8 cellular contexts compared by ENCODE assay signal in genomic region chr11:77589181-77589520, GRCh38. TPM values are rescaled to one million over a fixed set of nuclear protein-coding genes. Genes with fewer than 3 reads are reported as not detected.
DNase-seq lines count a peak whose midpoint lies in the region; ATAC-seq, FAIRE-seq and TF ChIP-seq lines count a peak whose summit lies in the region.

No MANE protein-coding gene starts in this region.

- peaks cover 17% of the 10 kb centered on the region for H3K4me1 Mint-ChIP-seq in activated naive CD8-positive, alpha-beta T cell (ENCODE audit: low read depth)

- no peaks in the 10 kb centered on the region for H3K9me3 ChIP-seq in keratinocyte (ENCODE audit: control insufficient read depth, low read depth, low read length)

- FAIRE-seq in keratinocyte (lab: Jason Lieb, UNC) = no peak

- H3K27me3 ChIP-seq in keratinocyte (ENCODE audit: control insufficient read depth, extremely low read depth, insufficient read depth, low read length) = no peaks in the 10 kb centered on the region

- no peak for TF ChIP-seq CTCF in keratinocyte (optimal IDR thresholded peaks at IDR 0.05 in 1 of 3, IDR thresholded peaks at IDR 0.05 in 1 of 3, conservative IDR thresholded peaks at IDR 0.05 in 1 of 3; ENCODE audit: extremely low read depth in 1 of 3, insufficient read depth in 2 of 3, low read length in 3 of 3)

- H3K4me3 Mint-ChIP-seq in activated naive CD8-positive, alpha-beta T cell = peak overlapping the region; percentile 89

- no peaks in the 10 kb centered on the region for H3K9me3 Mint-ChIP-seq in activated naive CD8-positive, alpha-beta T cell (ENCODE audit: low read depth)

- H2AFZ ChIP-seq in keratinocyte (ENCODE audit: control insufficient read depth, low read length) = peak overlapping the region; percentile 92

- DNase-seq in keratinocyte (ENCODE audit: low read depth, low spot score) (no peak), HUDEP-2 (lab: John Stamatoyannopoulos, UW; ENCODE audit: unreplicated experiment in 76 of 76) (no peak), LoVo (ENCODE audit: low spot score) (no peak)
- no peak for DNase-seq in stimulated activated CD4-positive, alpha-beta T cell treated with anti-CD3 and anti-CD28 coated beads, Interleukin-4, amount 100 ng/mL, for 1 hour

- no peaks in the 10 kb centered on the region for H3K36me3 Mint-ChIP-seq in activated naive CD8-positive, alpha-beta T cell

- H3K79me2 ChIP-seq in keratinocyte (ENCODE audit: control insufficient read depth, insufficient read depth, low read length) = no peaks in the 10 kb centered on the region

- H3K4me1 ChIP-seq in keratinocyte (ENCODE audit: control insufficient read depth, extremely low read depth, insufficient read depth, low read length) = peaks cover 15% of the 10 kb centered on the region

- peak overlapping the region; percentile 52 for H3K27ac ChIP-seq in keratinocyte (ENCODE audit: control insufficient read depth, insufficient read depth, low read length)
- H3K27ac ChIP-seq in temporal lobe (ENCODE audit: low read depth, low read length) = peak overlapping the region; percentile 38

- no peaks in the 10 kb centered on the region for H3K36me3 ChIP-seq in keratinocyte (ENCODE audit: control insufficient read depth in 2 of 2, extremely low read depth in 1 of 2, insufficient read depth in 2 of 2, low read length in 2 of 2)

- peak overlapping the region; percentile 94 for H3K4me2 ChIP-seq in keratinocyte (ENCODE audit: control insufficient read depth, extremely low read depth, insufficient read depth, low read depth, low read length)

- H3K9ac ChIP-seq in keratinocyte (ENCODE audit: control insufficient read depth, extremely low read depth, insufficient read depth, low read length) = peak overlapping the region; percentile 66

- H3K27ac Mint-ChIP-seq in activated naive CD8-positive, alpha-beta T cell = no peak overlapping the region

- ATAC-seq in GM19324 (IDR thresholded peaks at IDR 0.05; ENCODE audit: low FRiP score, unreplicated experiment) = peak; percentile 24
- ATAC-seq in HG03064 (IDR thresholded peaks at IDR 0.05; ENCODE audit: low read depth, unreplicated experiment) = peak; percentile 10

- peaks cover 4% of the 10 kb centered on the region for H3K27me3 Mint-ChIP-seq in activated naive CD8-positive, alpha-beta T cell

- H4K20me1 ChIP-seq in keratinocyte (ENCODE audit: control insufficient read depth, extremely low read depth, insufficient read depth, low read length) = no peaks in the 10 kb centered on the region

- no peaks in the 10 kb centered on the region for H3K9me1 ChIP-seq in keratinocyte (ENCODE audit: control insufficient read depth, extremely low read depth, insufficient read depth, low read length)

- peak overlapping the region; percentile 39 to 80 (median 68) for H3K4me3 ChIP-seq in keratinocyte (ENCODE audit: control insufficient read depth in 2 of 3, extremely low read depth in 1 of 3, insufficient read depth in 2 of 3, low read depth in 1 of 3, low read length in 3 of 3)

- dilution Hi-C loops in keratinocyte (cut with MboI; ENCODE audit: extremely low pct_ligation_motif_present, low sequenced_read_pairs) = no loop called here

RNA-seq across cellular contexts. Expression of gene AQP11, which starts 0.6 kb away (rescaled TPM):
- 0.12 to 0.18 TPM (median 0.16 TPM) in 3 replicates for polyA plus RNA-seq in keratinocyte
- polyA plus RNA-seq in keratinocyte (2011; ENCODE audit: low read depth) = not detected
- polyA plus RNA-seq in keratinocyte (2011; cell fraction: cytosol; rRNA removed) = 0.07 and 0.10 TPM in 2 replicates
- polyA plus RNA-seq in keratinocyte (2011; cell fraction: nucleus; rRNA removed) = 0.09 and 0.37 TPM in 2 replicates
- 0.18 and 0.49 TPM in 2 replicates for polyA plus RNA-seq in keratinocyte (2012; ENCODE audit: low replicate concordance)
- 0.13 to 0.36 TPM in 2 of 3 replicates, not detected in the other for polyA minus RNA-seq in keratinocyte
- polyA minus RNA-seq in keratinocyte (2011; cell fraction: cytosol; rRNA and poly(A)+ RNA removed) = not detected
- not detected in 2 replicates for polyA minus RNA-seq in keratinocyte (2011; cell fraction: nucleus; rRNA and poly(A)+ RNA removed)
- 4.7 TPM for total RNA-seq in temporal lobe

RNA-seq across cellular contexts. Expression of gene CLNS1A, which starts 48.4 kb away (rescaled TPM):
- 124 to 208 TPM (median 138 TPM) in 3 replicates for polyA plus RNA-seq in keratinocyte
- polyA plus RNA-seq in keratinocyte (2011; ENCODE audit: low read depth) = 285 TPM
- 138 and 219 TPM in 2 replicates for polyA plus RNA-seq in keratinocyte (2011; cell fraction: cytosol; rRNA removed)
- polyA plus RNA-seq in keratinocyte (2011; cell fraction: nucleus; rRNA removed) = 87.1 and 100 TPM in 2 replicates
- polyA plus RNA-seq in keratinocyte (2012; ENCODE audit: low replicate concordance) = 132 and 136 TPM in 2 replicates
- polyA minus RNA-seq in keratinocyte = 36.5 to 116 TPM (median 82.1 TPM) in 3 replicates
- polyA minus RNA-seq in keratinocyte (2011; cell fraction: cytosol; rRNA and poly(A)+ RNA removed) = 78.7 TPM
- 35.0 and 54.1 TPM in 2 replicates for polyA minus RNA-seq in keratinocyte (2011; cell fraction: nucleus; rRNA and poly(A)+ RNA removed)
- total RNA-seq in temporal lobe = 119 TPM
